Comparison of ENCODE assay signal across 10 cellular contexts in genomic region chr11:120306519-120307242, GRCh38. TPM values are rescaled to one million over a fixed set of nuclear protein-coding genes. Genes with fewer than 3 reads are reported as not detected.
DNase-seq lines count a peak whose midpoint lies in the region; ATAC-seq, FAIRE-seq and TF ChIP-seq lines count a peak whose summit lies in the region.
"Had no signal": no experiment of that assay in that cellular context is flagged by ENCODE, and none has a peak within 500 bp of the region (broad histone marks: within the 10 kb centered on the region; RNA-seq: fewer than 3 reads in every experiment).

No MANE protein-coding gene starts in this region.

- no peaks in the 10 kb centered on the region for H3K9me3 ChIP-seq in keratinocyte (ENCODE audit: control insufficient read depth, low read depth, low read length)

- DNase-seq in AG08395 (ENCODE audit: low spot score) (peak; percentile 94), HPDE6-E6E7 (ENCODE audit: extremely low spot score) (peak; percentile 95), astrocyte of the cerebellum (ENCODE audit: low read depth) (peak; percentile 59), keratinocyte (ENCODE audit: low read depth, low spot score) (peak; percentile 55), NAMALWA (ENCODE audit: low spot score) (no peak)
- no peak for DNase-seq in stimulated activated naive CD8-positive, alpha-beta T cell treated with anti-CD3 and anti-CD28 coated beads, Interleukin-15, Interleukin-2, amounts not matched to agents 100 U/mL and 50 U/mL, for 24 hours
- DNase-seq: NCI-H1105 treated with DMSO at 0.1 percent for 48 hours had no signal

- TF ChIP-seq CTCF in astrocyte of the cerebellum (IDR thresholded peaks at IDR 0.05; ENCODE audit: low read depth, low read length, missing control alignments) (peak; percentile 71), keratinocyte (optimal IDR thresholded peaks at IDR 0.05 in 1 of 3, IDR thresholded peaks at IDR 0.05 in 1 of 3, conservative IDR thresholded peaks at IDR 0.05 in 1 of 3; ENCODE audit: extremely low read depth in 1 of 3, insufficient read depth in 2 of 3, low read length in 3 of 3) (peak; percentile 75 to 78 (median 76))

- FAIRE-seq in keratinocyte (lab: Jason Lieb, UNC), result peak; percentile 75

- ATAC-seq in HG03039 (IDR thresholded peaks at IDR 0.05; ENCODE audit: unreplicated experiment), result no peak
- ATAC-seq in stimulated activated naive CD8-positive, alpha-beta T cell treated with anti-CD3 and anti-CD28 coated beads, Interleukin-15, Interleukin-2, amounts not matched to agents 100 U/mL and 50 U/mL, for 24 hours, result no peak
- ATAC-seq in HG03460 (IDR thresholded peaks at IDR 0.05; ENCODE audit: unreplicated experiment), result no peak
- ATAC-seq: activated CD4-positive, CD25-positive, alpha-beta regulatory T cell treated with anti-CD3 and anti-CD28 coated beads, Interleukin-2, amount 50 U/mL, for 24 hours had no signal

- H3K27me3 ChIP-seq in keratinocyte (ENCODE audit: control insufficient read depth, extremely low read depth, insufficient read depth, low read length), result no peaks in the 10 kb centered on the region

- no peaks in the 10 kb centered on the region for H3K9me1 ChIP-seq in keratinocyte (ENCODE audit: control insufficient read depth, extremely low read depth, insufficient read depth, low read length)

- in situ Hi-C loops in astrocyte of the cerebellum (cut with HindIII; ENCODE audit: low sequenced_read_pairs), result no loop called here

- H3K4me1 ChIP-seq in keratinocyte (ENCODE audit: control insufficient read depth, extremely low read depth, insufficient read depth, low read length), result peaks cover 43% of the 10 kb centered on the region

- H2AFZ ChIP-seq in keratinocyte (ENCODE audit: control insufficient read depth, low read length), result peak overlapping the region; percentile 65

- H3K4me3 ChIP-seq in astrocyte of the cerebellum (ENCODE audit: low read depth, low read length) (no peak overlapping the region), keratinocyte (ENCODE audit: control insufficient read depth in 2 of 3, extremely low read depth in 1 of 3, insufficient read depth in 2 of 3, low read depth in 1 of 3, low read length in 3 of 3) (peak overlapping the region in 1 of 3 experiments; percentile 22)

- peak overlapping the region; percentile 57 for H3K27ac ChIP-seq in keratinocyte (ENCODE audit: control insufficient read depth, insufficient read depth, low read length)

- H4K20me1 ChIP-seq in keratinocyte (ENCODE audit: control insufficient read depth, extremely low read depth, insufficient read depth, low read length), result no peaks in the 10 kb centered on the region

- no peaks in the 10 kb centered on the region for H3K36me3 ChIP-seq in keratinocyte (ENCODE audit: control insufficient read depth in 2 of 2, extremely low read depth in 1 of 2, insufficient read depth in 2 of 2, low read length in 2 of 2)

- H3K4me2 ChIP-seq in keratinocyte (ENCODE audit: control insufficient read depth, extremely low read depth, insufficient read depth, low read depth, low read length), result peak overlapping the region; percentile 51

- no peak overlapping the region for H3K9ac ChIP-seq in keratinocyte (ENCODE audit: control insufficient read depth, extremely low read depth, insufficient read depth, low read length)

- H3K79me2 ChIP-seq in keratinocyte (ENCODE audit: control insufficient read depth, insufficient read depth, low read length), result no peaks in the 10 kb centered on the region

- dilution Hi-C loops in keratinocyte (cut with MboI; ENCODE audit: extremely low pct_ligation_motif_present, low sequenced_read_pairs), result no loop called here

RNA-seq across cellular contexts. Expression of gene TLCD5, which starts 18.4 kb away (rescaled TPM):
- 2.7 to 4.0 TPM (median 3.7 TPM) in 3 replicates for polyA plus RNA-seq in keratinocyte
- 0.50 TPM for polyA plus RNA-seq in keratinocyte (2011; ENCODE audit: low read depth)
- 2.5 and 2.7 TPM in 2 replicates for polyA plus RNA-seq in keratinocyte (2011; cell fraction: cytosol; rRNA removed)
- polyA plus RNA-seq in keratinocyte (2011; cell fraction: nucleus; rRNA removed), result 5.7 and 6.9 TPM in 2 replicates
- polyA plus RNA-seq in keratinocyte (2012; ENCODE audit: low replicate concordance), result 1.7 and 2.0 TPM in 2 replicates
- polyA minus RNA-seq in keratinocyte, result 0.49 to 2.4 TPM (median 2.4 TPM) in 3 replicates
- 0.96 TPM for polyA minus RNA-seq in keratinocyte (2011; cell fraction: cytosol; rRNA and poly(A)+ RNA removed)
- 1.2 and 2.6 TPM in 2 replicates for polyA minus RNA-seq in keratinocyte (2011; cell fraction: nucleus; rRNA and poly(A)+ RNA removed)

RNA-seq across cellular contexts. Expression of gene ARHGEF12, which starts 29.5 kb away (rescaled TPM):
- 22.1 to 28.8 TPM (median 25.3 TPM) in 3 replicates for polyA plus RNA-seq in keratinocyte
- 60.7 TPM for polyA plus RNA-seq in keratinocyte (2011; ENCODE audit: low read depth)
- 19.6 and 29.9 TPM in 2 replicates for polyA plus RNA-seq in keratinocyte (2011; cell fraction: cytosol; rRNA removed)
- polyA plus RNA-seq in keratinocyte (2011; cell fraction: nucleus; rRNA removed), result 32.0 and 36.7 TPM in 2 replicates
- 23.3 and 31.8 TPM in 2 replicates for polyA plus RNA-seq in keratinocyte (2012; ENCODE audit: low replicate concordance)
- 31.0 to 127 TPM (median 68.3 TPM) in 3 replicates for polyA minus RNA-seq in keratinocyte
- 47.2 TPM for polyA minus RNA-seq in keratinocyte (2011; cell fraction: cytosol; rRNA and poly(A)+ RNA removed)
- polyA minus RNA-seq in keratinocyte (2011; cell fraction: nucleus; rRNA and poly(A)+ RNA removed), result 61.3 and 130 TPM in 2 replicates

Comparison
In these comparisons a context has a peak if more than half of its experiments do, and no peak if none do; other contexts are left out.
1. DNase-seq: peak in AG08395 (single experiment), HPDE6-E6E7 (single experiment), astrocyte of the cerebellum (single experiment) and keratinocyte (single experiment); none in stimulated activated naive CD8-positive, alpha-beta T cell treated with anti-CD3 and anti-CD28 coated beads, Interleukin-15, Interleukin-2, amounts not matched to agents 100 U/mL and 50 U/mL, for 24 hours (single experiment) and NAMALWA (single experiment).